9 cellular contexts compared by ENCODE assay signal in genomic region chrX:70033348-70033747, GRCh38. TPM values are rescaled to one million over a fixed set of nuclear protein-coding genes. Genes with fewer than 3 reads are reported as not detected.
A peak's percentile ranks its signal among the peaks of the same experiment; 100 is the strongest.
DNase-seq lines count a peak whose midpoint lies in the region; ATAC-seq and TF ChIP-seq lines count a peak whose summit lies in the region.
"Had no signal": no experiment of that assay in that cellular context is flagged by ENCODE, and none has a peak within 500 bp of the region (broad histone marks: within the 10 kb centered on the region; RNA-seq: fewer than 3 reads in every experiment).

No MANE protein-coding gene starts in this region.

- DNase-seq in Caco-2 (peak; percentile 27 to 35), HT1080 (ENCODE audit: low read depth) (peak; percentile 26), right atrium auricular region (ENCODE audit: low spot score) (no peak), NCI-H524 treated with DMSO at 0.1 percent for 48 hours (lab: John Stamatoyannopoulos, UW) (no peak)
- peak; percentile 27 for DNase-seq in activated CD4-positive, alpha-beta T cell treated with anti-CD3 and anti-CD28 coated beads, Interleukin-2, amount 10 ng/mL, durations not matched to agents 7 days and 5 days
- DNase-seq in stimulated activated naive CD8-positive, alpha-beta T cell treated with anti-CD3 and anti-CD28 coated beads, Interleukin-15, amount 100 ng/mL, for 72 hours: peak; percentile 21 to 34
- DNase-seq in effector CD8-positive, alpha-beta T cell (lab: John Stamatoyannopoulos, UW): no peak

- H3K4me3 Mint-ChIP-seq in Caco-2 (ENCODE audit: unreplicated experiment): no peak overlapping the region
- H3K4me3 Mint-ChIP-seq in activated CD4-positive, alpha-beta T cell treated with anti-CD3 and anti-CD28 coated beads, Interleukin-2, amount 10 ng/mL, durations not matched to agents 7 days and 5 days: no peak overlapping the region
- H3K4me3 Mint-ChIP-seq in stimulated activated naive CD8-positive, alpha-beta T cell treated with anti-CD3 and anti-CD28 coated beads, Interleukin-15, amount 100 ng/mL, for 72 hours: no peak overlapping the region

- peak; percentile 51 for ATAC-seq in GM18508 (IDR thresholded peaks at IDR 0.05; ENCODE audit: insufficient read depth, unreplicated experiment)
- ATAC-seq in stimulated activated naive CD8-positive, alpha-beta T cell treated with anti-CD3 and anti-CD28 coated beads, Interleukin-15, amount 100 ng/mL, for 72 hours: peak; percentile 62

- POLR2A ChIA-PET in Caco-2 (lab: Charles Lee): no interaction called here
- POLR2A ChIA-PET in activated CD4-positive, alpha-beta T cell treated with anti-CD3 and anti-CD28 coated beads, Interleukin-2, amount 10 ng/mL, durations not matched to agents 7 days and 5 days (lab: Charles Lee): no interaction called here

- H3K4me1 ChIP-seq in Caco-2 (no peaks in the 10 kb centered on the region), right atrium auricular region (no peaks in the 10 kb centered on the region)

- H3K36me3 ChIP-seq in Caco-2 (ENCODE audit: control insufficient read depth, insufficient read depth, low read length) (no peaks in the 10 kb centered on the region), right atrium auricular region (no peaks in the 10 kb centered on the region)

- no peak overlapping the region for H3K27ac ChIP-seq in right atrium auricular region

- H3K36me3 Mint-ChIP-seq in Caco-2 (ENCODE audit: insufficient read depth, unreplicated experiment): no peaks in the 10 kb centered on the region
- H3K36me3 Mint-ChIP-seq in activated CD4-positive, alpha-beta T cell treated with anti-CD3 and anti-CD28 coated beads, Interleukin-2, amount 10 ng/mL, durations not matched to agents 7 days and 5 days (ENCODE audit: low read depth): no peaks in the 10 kb centered on the region

- intact Hi-C loops in Caco-2 (cut with micrococcal nuclease; ENCODE audit: unreplicated experiment): loop anchor here (5.0 kb wide), 1 partner anchor 64 kb away; no protein-coding TSS in a partner anchor

- H3K4me3 ChIP-seq in Caco-2 (ENCODE audit: low read depth, low read length) (no peak overlapping the region), right atrium auricular region (no peak overlapping the region)

- BruUV-seq in Caco-2 (replicated peaks; lab: Mats Ljungman, UMichigan): no TSS peak

- H3K4me1 Mint-ChIP-seq in Caco-2 (ENCODE audit: low read depth, unreplicated experiment): peaks cover 4% of the 10 kb centered on the region
- H3K4me1 Mint-ChIP-seq in activated CD4-positive, alpha-beta T cell treated with anti-CD3 and anti-CD28 coated beads, Interleukin-2, amount 10 ng/mL, durations not matched to agents 7 days and 5 days: peaks cover 20% of the 10 kb centered on the region
- peaks cover 5% of the 10 kb centered on the region for H3K4me1 Mint-ChIP-seq in stimulated activated naive CD8-positive, alpha-beta T cell treated with anti-CD3 and anti-CD28 coated beads, Interleukin-15, amount 100 ng/mL, for 72 hours

- CTCF ChIA-PET in Caco-2 (lab: Charles Lee): no interaction called here
- CTCF ChIA-PET in activated CD4-positive, alpha-beta T cell treated with anti-CD3 and anti-CD28 coated beads, Interleukin-2, amount 10 ng/mL, durations not matched to agents 7 days and 5 days (lab: Charles Lee): interaction anchor here (0.7 kb wide), 1 partner anchor 25 kb away, joined by 3 read pairs; no protein-coding TSS in a partner anchor

- no peaks in the 10 kb centered on the region for H3K27me3 Mint-ChIP-seq in Caco-2 (ENCODE audit: insufficient read depth, unreplicated experiment)
- no peaks in the 10 kb centered on the region for H3K27me3 Mint-ChIP-seq in activated CD4-positive, alpha-beta T cell treated with anti-CD3 and anti-CD28 coated beads, Interleukin-2, amount 10 ng/mL, durations not matched to agents 7 days and 5 days
- H3K27me3 Mint-ChIP-seq in stimulated activated naive CD8-positive, alpha-beta T cell treated with anti-CD3 and anti-CD28 coated beads, Interleukin-15, amount 100 ng/mL, for 72 hours: no peaks in the 10 kb centered on the region

- H3K9me3 ChIP-seq in Caco-2: no peaks in the 10 kb centered on the region
- H3K9me3 ChIP-seq in right atrium auricular region: no peaks in the 10 kb centered on the region

- no peak overlapping the region for H3K27ac Mint-ChIP-seq in Caco-2 (ENCODE audit: unreplicated experiment)
- no peak overlapping the region for H3K27ac Mint-ChIP-seq in activated CD4-positive, alpha-beta T cell treated with anti-CD3 and anti-CD28 coated beads, Interleukin-2, amount 10 ng/mL, durations not matched to agents 7 days and 5 days
- H3K27ac Mint-ChIP-seq in stimulated activated naive CD8-positive, alpha-beta T cell treated with anti-CD3 and anti-CD28 coated beads, Interleukin-15, amount 100 ng/mL, for 72 hours: no peak overlapping the region

- TF ChIP-seq CTCF in Caco-2 (IDR thresholded peaks at IDR 0.05; ENCODE audit: insufficient read depth in 1 of 2, low read depth in 1 of 2, low read length in 1 of 2, severe bottlenecking in 1 of 2, unreplicated experiment in 1 of 2): peak; percentile 14 to 47
- peak; percentile 50 to 60 for TF ChIP-seq CTCF in right atrium auricular region (IDR thresholded peaks at IDR 0.05)

- H3K27me3 ChIP-seq in Caco-2 (replicated peaks; ENCODE audit: control insufficient read depth, insufficient read depth, low read length) (no peaks in the 10 kb centered on the region), right atrium auricular region (no peaks in the 10 kb centered on the region)

- no peaks in the 10 kb centered on the region for H3K9me3 Mint-ChIP-seq in Caco-2 (ENCODE audit: unreplicated experiment)
- H3K9me3 Mint-ChIP-seq in activated CD4-positive, alpha-beta T cell treated with anti-CD3 and anti-CD28 coated beads, Interleukin-2, amount 10 ng/mL, durations not matched to agents 7 days and 5 days: no peaks in the 10 kb centered on the region
- H3K9me3 Mint-ChIP-seq in stimulated activated naive CD8-positive, alpha-beta T cell treated with anti-CD3 and anti-CD28 coated beads, Interleukin-15, amount 100 ng/mL, for 72 hours: no peaks in the 10 kb centered on the region

RNA-seq across cellular contexts. Expression of gene AWAT2, which starts 16.4 kb away (rescaled TPM):
- total RNA-seq in Caco-2 (2022): not detected in 2 replicates
- total RNA-seq in HT1080 (2014; rRNA removed; shearing (Covaris generic)): 0.19 and 0.23 TPM in 2 replicates
- polyA plus RNA-seq in HT1080 (2015; cell fraction: cytosol; rRNA removed): 0.13 TPM in 1 of 2 replicates, not detected in the other
- 0.17 TPM in 1 of 2 replicates, not detected in the other for polyA plus RNA-seq in HT1080 (2015; cell fraction: nucleus; rRNA removed)
- total RNA-seq in activated CD4-positive, alpha-beta T cell treated with anti-CD3 and anti-CD28 coated beads, Interleukin-2, amount 10 ng/mL, durations not matched to agents 7 days and 5 days: not detected
- not detected for total RNA-seq in right atrium auricular region
- total RNA-seq: T-helper 2 cell treated with Interferon-gamma antibody and Interleukin-4, amounts not matched to agents 100 ng/mL and 5 ng/mL, for 36 hours had no signal

RNA-seq across cellular contexts. Expression of gene OTUD6A, which starts 28.9 kb away (rescaled TPM):
- total RNA-seq in Caco-2 (2022) (not detected in 2 replicates), right atrium auricular region (not detected)
- not detected in 2 replicates for total RNA-seq in HT1080 (2014; rRNA removed; shearing (Covaris generic))
- polyA plus RNA-seq in HT1080 (2015; cell fraction: cytosol; rRNA removed): not detected in 2 replicates
- not detected in 2 replicates for polyA plus RNA-seq in HT1080 (2015; cell fraction: nucleus; rRNA removed)
- not detected for total RNA-seq in activated CD4-positive, alpha-beta T cell treated with anti-CD3 and anti-CD28 coated beads, Interleukin-2, amount 10 ng/mL, durations not matched to agents 7 days and 5 days
- total RNA-seq: T-helper 2 cell treated with Interferon-gamma antibody and Interleukin-4, amounts not matched to agents 100 ng/mL and 5 ng/mL, for 36 hours had no signal

Comparison
In these comparisons a context has a peak if more than half of its experiments do, and no peak if none do; other contexts are left out.
1. DNase-seq: peak in Caco-2 (2 of 2), HT1080 (single experiment), activated CD4-positive, alpha-beta T cell treated with anti-CD3 and anti-CD28 coated beads, Interleukin-2, amount 10 ng/mL, durations not matched to agents 7 days and 5 days (single experiment) and stimulated activated naive CD8-positive, alpha-beta T cell treated with anti-CD3 and anti-CD28 coated beads, Interleukin-15, amount 100 ng/mL, for 72 hours (2 of 2); none in right atrium auricular region (single experiment), effector CD8-positive, alpha-beta T cell (single experiment) and NCI-H524 treated with DMSO at 0.1 percent for 48 hours (single experiment).